In the genomic region with DNA sequence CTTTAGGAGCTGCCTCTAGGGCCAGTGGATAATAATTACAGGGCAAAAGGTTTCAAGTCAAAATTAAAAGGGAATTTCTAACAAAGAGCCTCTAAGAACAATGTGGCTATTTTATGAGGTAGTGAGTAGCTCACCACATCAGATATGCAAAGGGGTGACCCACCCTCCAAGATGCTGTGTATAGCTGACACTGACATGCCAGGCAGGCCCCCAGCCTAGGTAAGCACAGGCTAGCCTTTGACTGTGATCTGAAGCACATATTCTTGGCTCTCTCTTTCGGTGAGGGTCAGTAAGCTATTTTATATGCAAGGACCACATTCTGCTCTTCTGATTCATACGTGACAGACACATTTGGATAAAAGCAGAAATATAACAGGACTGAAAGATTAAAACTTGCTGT, we compare ENCODE assay signal across 21 cellular contexts. TPM values are rescaled to one million over a fixed set of nuclear protein-coding genes. Genes with fewer than 3 reads are reported as not detected.
DNase-seq lines count a peak whose midpoint lies in the region; ATAC-seq, FAIRE-seq and TF ChIP-seq lines count a peak whose summit lies in the region.
"Had no signal": no experiment of that assay in that cellular context is flagged by ENCODE, and none has a peak within 500 bp of the region (broad histone marks: within the 10 kb centered on the region; RNA-seq: fewer than 3 reads in every experiment).

No MANE protein-coding gene starts in this region.

- H3K27ac ChIP-seq in astrocyte (ENCODE audit: low read depth, low read length) (no peak overlapping the region), Karpas-422 (ENCODE audit: low read length) (no peak overlapping the region)
- H3K27ac ChIP-seq: BLaER1 treated with 17β-estradiol and CSF1 and Interleukin-3, amounts not matched to agents 10 nM and 100 nM; GM23248 had no signal

- H3K36me3 Mint-ChIP-seq in astrocyte (ENCODE audit: low read depth, unreplicated experiment) (no peaks in the 10 kb centered on the region), neural crest cell (ENCODE audit: low read depth) (no peaks in the 10 kb centered on the region)
- H3K36me3 Mint-ChIP-seq in activated naive CD4-positive, alpha-beta T cell treated with anti-CD3 and anti-CD28 coated beads, Interleukin-2, amount 10 ng/mL, durations not matched to agents 7 days and 5 days, result no peaks in the 10 kb centered on the region
- H3K36me3 Mint-ChIP-seq: CD8-positive, alpha-beta T cell had no signal

- H3K4me3 Mint-ChIP-seq in astrocyte (ENCODE audit: unreplicated experiment) (no peak overlapping the region), neural crest cell (peak overlapping the region; percentile 24)
- H3K4me3 Mint-ChIP-seq in activated naive CD4-positive, alpha-beta T cell treated with anti-CD3 and anti-CD28 coated beads, Interleukin-2, amount 10 ng/mL, durations not matched to agents 7 days and 5 days, result no peak overlapping the region
- H3K4me3 Mint-ChIP-seq: CD8-positive, alpha-beta T cell had no signal

- no peak overlapping the region for H3K9ac ChIP-seq in astrocyte (ENCODE audit: low read length)
- H3K9ac ChIP-seq in Karpas-422 (ENCODE audit: low read length), result no peak overlapping the region
- H3K9ac ChIP-seq: BLaER1 treated with 17β-estradiol and CSF1 and Interleukin-3, amounts not matched to agents 10 nM and 100 nM; GM23248 had no signal

- H3K9me2 ChIP-seq in Karpas-422 (replicated peaks; ENCODE audit: insufficient read depth, low read length), result no peaks in the 10 kb centered on the region

- H3K27ac Mint-ChIP-seq in astrocyte (ENCODE audit: unreplicated experiment), result no peak overlapping the region
- H3K27ac Mint-ChIP-seq in neural crest cell (ENCODE audit: unreplicated experiment), result no peak overlapping the region
- H3K27ac Mint-ChIP-seq in activated naive CD4-positive, alpha-beta T cell treated with anti-CD3 and anti-CD28 coated beads, Interleukin-2, amount 10 ng/mL, durations not matched to agents 7 days and 5 days, result no peak overlapping the region
- H3K27ac Mint-ChIP-seq: CD8-positive, alpha-beta T cell had no signal

- H2AFZ ChIP-seq in astrocyte (ENCODE audit: low read depth, low read length), result no peak overlapping the region
- no peak overlapping the region for H2AFZ ChIP-seq in Karpas-422 (ENCODE audit: low read length)

- H3K9me3 Mint-ChIP-seq in astrocyte (ENCODE audit: unreplicated experiment), result no peaks in the 10 kb centered on the region
- no peaks in the 10 kb centered on the region for H3K9me3 Mint-ChIP-seq in neural crest cell
- H3K9me3 Mint-ChIP-seq in activated naive CD4-positive, alpha-beta T cell treated with anti-CD3 and anti-CD28 coated beads, Interleukin-2, amount 10 ng/mL, durations not matched to agents 7 days and 5 days, result no peaks in the 10 kb centered on the region
- H3K9me3 Mint-ChIP-seq: CD8-positive, alpha-beta T cell had no signal

- H3K27me3 ChIP-seq in astrocyte (ENCODE audit: insufficient read depth, low read length), result no peaks in the 10 kb centered on the region
- H3K27me3 ChIP-seq in Karpas-422 (ENCODE audit: low read length), result no peaks in the 10 kb centered on the region

- CTCF ChIA-PET in activated naive CD4-positive, alpha-beta T cell treated with anti-CD3 and anti-CD28 coated beads, Interleukin-2, amount 10 ng/mL, durations not matched to agents 7 days and 5 days (lab: Charles Lee), result no interaction called here

- FAIRE-seq in astrocyte (lab: Jason Lieb, UNC), result no peak

- H3K4me1 Mint-ChIP-seq in astrocyte (ENCODE audit: low read depth, unreplicated experiment) (peaks cover 24% of the 10 kb centered on the region), neural crest cell (peaks cover 29% of the 10 kb centered on the region)
- H3K4me1 Mint-ChIP-seq in activated naive CD4-positive, alpha-beta T cell treated with anti-CD3 and anti-CD28 coated beads, Interleukin-2, amount 10 ng/mL, durations not matched to agents 7 days and 5 days, result peaks cover 12% of the 10 kb centered on the region

- H3K9me3 ChIP-seq in astrocyte (ENCODE audit: insufficient read depth, low read depth, low read length) (no peaks in the 10 kb centered on the region), Karpas-422 (ENCODE audit: low read length) (no peaks in the 10 kb centered on the region)
- H3K9me3 ChIP-seq: BLaER1 treated with 17β-estradiol and CSF1 and Interleukin-3, amounts not matched to agents 10 nM and 100 nM had no signal

- H3K36me3 ChIP-seq in astrocyte (ENCODE audit: insufficient read depth, low read length) (no peaks in the 10 kb centered on the region), Karpas-422 (ENCODE audit: insufficient read depth, low read length) (no peaks in the 10 kb centered on the region)
- H3K36me3 ChIP-seq: BLaER1 treated with 17β-estradiol and CSF1 and Interleukin-3, amounts not matched to agents 10 nM and 100 nM had no signal

- H3K4me1 ChIP-seq in astrocyte (ENCODE audit: insufficient read depth, low read length) (peaks cover 19% of the 10 kb centered on the region), Karpas-422 (ENCODE audit: low read length) (no peaks in the 10 kb centered on the region)

- H4K20me1 ChIP-seq in astrocyte (ENCODE audit: insufficient read depth, low read length) (no peaks in the 10 kb centered on the region), Karpas-422 (ENCODE audit: insufficient read depth, low read depth, low read length) (no peaks in the 10 kb centered on the region)

- no peak for ATAC-seq in HG02885 (IDR thresholded peaks at IDR 0.05; ENCODE audit: poor library complexity, unreplicated experiment)
- ATAC-seq: CD8-positive, alpha-beta T cell; HCT116 had no signal

- H3K4me3 ChIP-seq in astrocyte (ENCODE audit: insufficient read depth, low read depth, low read length) (no peak overlapping the region), Karpas-422 (ENCODE audit: low read length) (no peak overlapping the region)
- H3K4me3 ChIP-seq: BLaER1 treated with 17β-estradiol and CSF1 and Interleukin-3, amounts not matched to agents 10 nM and 100 nM; GM23248 had no signal

- H3K4me2 ChIP-seq in astrocyte (ENCODE audit: low read length) (no peak overlapping the region), Karpas-422 (ENCODE audit: low read depth, low read length, poor library complexity, severe bottlenecking) (no peak overlapping the region)
- H3K4me2 ChIP-seq: BLaER1 treated with 17β-estradiol and CSF1 and Interleukin-3, amounts not matched to agents 10 nM and 100 nM had no signal

- H3K79me2 ChIP-seq in astrocyte (ENCODE audit: insufficient read depth, low read length) (peaks cover 14% of the 10 kb centered on the region), Karpas-422 (ENCODE audit: low read length) (no peaks in the 10 kb centered on the region)

- DNase-seq in ELR (ENCODE audit: low read depth) (peak; percentile 72), M059J (ENCODE audit: low read depth) (peak; percentile 61), astrocyte (ENCODE audit: low read depth) (peak; percentile 50), neural crest cell (ENCODE audit: low read depth, low spot score) (no peak), Karpas-422 (no peak), NAMALWA (ENCODE audit: low spot score) (no peak)
- no peak for DNase-seq in activated naive CD4-positive, alpha-beta T cell treated with anti-CD3 and anti-CD28 coated beads, Interleukin-2, amount 10 ng/mL, durations not matched to agents 7 days and 5 days
- DNase-seq: CD8-positive, alpha-beta T cell; DMS53; GM23248; NCI-H1105 treated with DMSO at 0.1 percent for 48 hours; NCI-H1694; NCI-H2081 treated with DMSO at 0.1 percent for 48 hours; NCI-H510A; NCI-H748 treated with DMSO at 0.1 percent for 48 hours; NK-92 treated with Interleukin-12 subunit alpha and Interleukin-12 subunit beta, amount 100 ng/mL, for 24 hours; SHP77 treated with DMSO at 0.1 percent for 48 hours had no signal

- H3K27me3 Mint-ChIP-seq in astrocyte (ENCODE audit: low read depth, unreplicated experiment) (peaks cover 6% of the 10 kb centered on the region), neural crest cell (ENCODE audit: low read depth) (peaks cover 19% of the 10 kb centered on the region)
- peaks cover 41% of the 10 kb centered on the region for H3K27me3 Mint-ChIP-seq in activated naive CD4-positive, alpha-beta T cell treated with anti-CD3 and anti-CD28 coated beads, Interleukin-2, amount 10 ng/mL, durations not matched to agents 7 days and 5 days

- TF ChIP-seq CTCF in astrocyte (IDR thresholded peaks at IDR 0.05; ENCODE audit: insufficient read depth, low read depth, low read length), result no peak
- TF ChIP-seq CTCF in neural crest cell (conservative IDR thresholded peaks at IDR 0.05), result no peak

RNA-seq across cellular contexts. Expression of gene THSD4, which starts 2.8 kb away (rescaled TPM):
- total RNA-seq in M059J (2014; rRNA removed; shearing (Covaris generic)), result 5.3 and 9.9 TPM in 2 replicates
- total RNA-seq in astrocyte (0.99 and 2.5 TPM in 2 replicates), neural crest cell (1.3 and 1.4 TPM in 2 replicates)
- 0.11 TPM in 1 of 2 replicates, not detected in the other for total RNA-seq in Karpas-422 (2014; rRNA removed; shearing (Covaris generic); ENCODE audit: low replicate concordance)
- total RNA-seq: CD8-positive, alpha-beta T cell; T-helper 1 cell treated with Interleukin-12 subunit alpha and Interleukin-12 subunit beta and Interleukin-4 antibody, amounts not matched to agents 30 ng/mL and 1 ng/mL, for 36 hours had no signal

Comparison
In these comparisons a context has a peak if more than half of its experiments do, and no peak if none do; other contexts are left out.
1. DNase-seq: peak in ELR (single experiment), M059J (single experiment) and astrocyte (single experiment); none in neural crest cell (single experiment), Karpas-422 (single experiment), NAMALWA (single experiment) and activated naive CD4-positive, alpha-beta T cell treated with anti-CD3 and anti-CD28 coated beads, Interleukin-2, amount 10 ng/mL, durations not matched to agents 7 days and 5 days (single experiment).